Comparison of ENCODE assay signal across 12 cellular contexts in genomic region chrX:136202889-136203288, GRCh38. TPM values are rescaled to one million over a fixed set of nuclear protein-coding genes. Genes with fewer than 3 reads are reported as not detected.
DNase-seq lines count a peak whose midpoint lies in the region; ATAC-seq and TF ChIP-seq lines count a peak whose summit lies in the region.
"Had no signal": no experiment of that assay in that cellular context is flagged by ENCODE, and none has a peak within 500 bp of the region (broad histone marks: within the 10 kb centered on the region; RNA-seq: fewer than 3 reads in every experiment).

No MANE protein-coding gene starts in this region.

- H3K27ac Mint-ChIP-seq in activated naive CD8-positive, alpha-beta T cell = peak overlapping the region; percentile 54
- no peak overlapping the region for H3K27ac Mint-ChIP-seq in activated naive CD8-positive, alpha-beta T cell treated with anti-CD3 and anti-CD28 coated beads for 36 hours
- no peak overlapping the region for H3K27ac Mint-ChIP-seq in activated CD4-positive, alpha-beta T cell treated with anti-CD3 and anti-CD28 coated beads for 36 hours

- H3K4me3 ChIP-seq in cardiac fibroblast (replicated peaks in 1 of 2; ENCODE audit: low read depth in 2 of 2, low read length in 2 of 2) (no peak overlapping the region), lower lobe of right lung (no peak overlapping the region), transverse colon (no peak overlapping the region)
- H3K4me3 ChIP-seq: right lobe of liver, upper lobe of left lung had no signal

- no peak for TF ChIP-seq CTCF in cardiac fibroblast (IDR thresholded peaks at IDR 0.05; ENCODE audit: low read depth, low read length)
- no peak for TF ChIP-seq CTCF in lower lobe of right lung (IDR thresholded peaks at IDR 0.05)
- no peak for TF ChIP-seq CTCF in transverse colon (IDR thresholded peaks at IDR 0.05)

- CTCF ChIA-PET in activated CD4-positive, alpha-beta T cell treated with anti-CD3 and anti-CD28 coated beads for 36 hours (lab: Charles Lee) = interaction anchor here (0.9 to 1.4 kb wide), 2 partner anchors 40 to 173 kb away, joined by 3 to 4 read pairs; no protein-coding TSS in a partner anchor

- no peaks in the 10 kb centered on the region for H3K9me3 Mint-ChIP-seq in activated naive CD8-positive, alpha-beta T cell (ENCODE audit: low read depth)
- no peaks in the 10 kb centered on the region for H3K9me3 Mint-ChIP-seq in activated naive CD8-positive, alpha-beta T cell treated with anti-CD3 and anti-CD28 coated beads for 36 hours
- H3K9me3 Mint-ChIP-seq in activated CD4-positive, alpha-beta T cell treated with anti-CD3 and anti-CD28 coated beads for 36 hours (ENCODE audit: low read depth) = no peaks in the 10 kb centered on the region

- H3K9me3 ChIP-seq in lower lobe of right lung (no peaks in the 10 kb centered on the region), transverse colon (no peaks in the 10 kb centered on the region)
- H3K9me3 ChIP-seq: right lobe of liver, upper lobe of left lung had no signal

- H3K4me1 ChIP-seq in lower lobe of right lung (peaks cover 44% of the 10 kb centered on the region), transverse colon (peaks cover 11 to 42% (median 12%) of the 10 kb centered on the region in 4 donors)

- in situ Hi-C loops in transverse colon (cut with MboI; ENCODE audit: low pct_ligation_motif_present in 1 of 4, low pct_unique_long_range_greater_than_20kb in 1 of 4, low sequenced_read_pairs in 3 of 4) = loop anchor here in 1 of 4 donors (25.0 kb wide), 1 partner anchor 166 kb away; no protein-coding TSS in a partner anchor

- whole genome bisulfite sequencing in transverse colon (ENCODE audit: low coverage in 1 of 2), 2 donors = 54 to 58% methylated on average over 5 of the region's 5 CpGs

- peak; percentile 46 to 54 for ATAC-seq in lower lobe of right lung
- ATAC-seq in HG03135 (IDR thresholded peaks at IDR 0.05; ENCODE audit: unreplicated experiment) = no peak
- no peak for ATAC-seq in activated CD4-positive, alpha-beta T cell treated with anti-CD3 and anti-CD28 coated beads for 36 hours

- H3K27ac ChIP-seq in lower lobe of right lung = peak overlapping the region; percentile 53
- H3K27ac ChIP-seq in transverse colon = peak overlapping the region; percentile 77 to 82 (median 80)
- H3K27ac ChIP-seq: right lobe of liver had no signal

- intact Hi-C loops in lower lobe of right lung (cut with DNase I) = no loop called here
- intact Hi-C loops in transverse colon (cut with DNase I; ENCODE audit: low total_unique reads) = loop anchor here (5.0 kb wide), 1 partner anchor 171 kb away; no protein-coding TSS in a partner anchor
- intact Hi-C loops in activated CD4-positive, alpha-beta T cell treated with anti-CD3 and anti-CD28 coated beads for 36 hours (cut with DNase I, micrococcal nuclease) = loop anchor here in 1 of 2 experiments (5.0 kb wide), 1 partner anchor 176 kb away; no protein-coding TSS in a partner anchor

- TF ChIP-seq EP300 in transverse colon (IDR thresholded peaks at IDR 0.05; ENCODE audit: low read depth) = peak; percentile 48

- TF ChIP-seq POLR2A in transverse colon (IDR thresholded peaks at IDR 0.05) = no peak

- no peak overlapping the region for H3K4me3 Mint-ChIP-seq in activated naive CD8-positive, alpha-beta T cell
- no peak overlapping the region for H3K4me3 Mint-ChIP-seq in activated naive CD8-positive, alpha-beta T cell treated with anti-CD3 and anti-CD28 coated beads for 36 hours
- no peak overlapping the region for H3K4me3 Mint-ChIP-seq in activated CD4-positive, alpha-beta T cell treated with anti-CD3 and anti-CD28 coated beads for 36 hours

- no peaks in the 10 kb centered on the region for H3K36me3 Mint-ChIP-seq in activated naive CD8-positive, alpha-beta T cell
- H3K36me3 Mint-ChIP-seq in activated naive CD8-positive, alpha-beta T cell treated with anti-CD3 and anti-CD28 coated beads for 36 hours = no peaks in the 10 kb centered on the region
- H3K36me3 Mint-ChIP-seq in activated CD4-positive, alpha-beta T cell treated with anti-CD3 and anti-CD28 coated beads for 36 hours (ENCODE audit: low read depth) = peaks cover 2% of the 10 kb centered on the region

- H3K27me3 ChIP-seq in lower lobe of right lung (ENCODE audit: low read depth) (no peaks in the 10 kb centered on the region), transverse colon (no peaks in the 10 kb centered on the region)
- H3K27me3 ChIP-seq: right lobe of liver, upper lobe of left lung had no signal

- peaks cover 27% of the 10 kb centered on the region for H3K4me1 Mint-ChIP-seq in activated naive CD8-positive, alpha-beta T cell (ENCODE audit: low read depth)
- peaks cover 17% of the 10 kb centered on the region for H3K4me1 Mint-ChIP-seq in activated naive CD8-positive, alpha-beta T cell treated with anti-CD3 and anti-CD28 coated beads for 36 hours
- H3K4me1 Mint-ChIP-seq in activated CD4-positive, alpha-beta T cell treated with anti-CD3 and anti-CD28 coated beads for 36 hours = peaks cover 29% of the 10 kb centered on the region

- DNase-seq in activated naive CD8-positive, alpha-beta T cell treated with anti-CD3 and anti-CD28 coated beads for 36 hours = no peak
- DNase-seq in cardiac fibroblast (ENCODE audit: low read depth in 2 of 2) (peak; percentile 61 to 70), lower lobe of right lung (no peak), transverse colon (no peak), HuH-7 (ENCODE audit: low spot score) (no peak)
- no peak for DNase-seq in activated CD4-positive, alpha-beta T cell treated with anti-CD3 and anti-CD28 coated beads for 36 hours
- DNase-seq: activated CD8-positive, alpha-beta memory T cell treated with anti-CD3 and anti-CD28 coated beads, Interleukin-2, amount 50 U/mL, for 4 hours; NCI-H1048; right lobe of liver; upper lobe of left lung had no signal

- H3K36me3 ChIP-seq in lower lobe of right lung (peaks cover 12% of the 10 kb centered on the region), transverse colon (peaks cover 0 to 5% (median 0%) of the 10 kb centered on the region in 4 donors)
- H3K36me3 ChIP-seq: right lobe of liver had no signal

- H3K27me3 Mint-ChIP-seq in activated naive CD8-positive, alpha-beta T cell = no peaks in the 10 kb centered on the region
- H3K27me3 Mint-ChIP-seq in activated naive CD8-positive, alpha-beta T cell treated with anti-CD3 and anti-CD28 coated beads for 36 hours = no peaks in the 10 kb centered on the region
- H3K27me3 Mint-ChIP-seq in activated CD4-positive, alpha-beta T cell treated with anti-CD3 and anti-CD28 coated beads for 36 hours = no peaks in the 10 kb centered on the region

- POLR2A ChIA-PET in activated CD4-positive, alpha-beta T cell treated with anti-CD3 and anti-CD28 coated beads for 36 hours (lab: Charles Lee) = no interaction called here

RNA-seq across cellular contexts. Expression of gene MAP7D3, which starts 48.3 kb away (rescaled TPM):
- 10 to 100 TPM; 17.8 to 17.9 TPM for total RNA-seq in activated naive CD8-positive, alpha-beta T cell treated with anti-CD3 and anti-CD28 coated beads for 36 hours
- total RNA-seq in lower lobe of right lung (8.2 TPM), transverse colon (10 to 100 TPM in 1 of 4 donors, 1 to 10 TPM in 3; 2.2 to 10.9 (median 5.2) TPM)
- 10 to 100 TPM; 16.8 to 22.7 TPM for total RNA-seq in activated CD4-positive, alpha-beta T cell treated with anti-CD3 and anti-CD28 coated beads for 36 hours

RNA-seq across cellular contexts. Expression of gene FHL1, which starts 55.6 kb away (rescaled TPM):
- total RNA-seq in activated naive CD8-positive, alpha-beta T cell treated with anti-CD3 and anti-CD28 coated beads for 36 hours = 10 to 100 TPM; 12.0 to 15.5 TPM
- total RNA-seq in lower lobe of right lung (248 TPM), transverse colon (100 to 1,000 TPM; 139 to 617 (median 162) TPM)
- 10 to 100 TPM; 19.3 to 19.8 TPM for total RNA-seq in activated CD4-positive, alpha-beta T cell treated with anti-CD3 and anti-CD28 coated beads for 36 hours

Comparison
In these comparisons a context has a peak if more than half of its experiments do, and no peak if none do; other contexts are left out.
1. DNase-seq: peak in cardiac fibroblast (2 of 2); none in activated naive CD8-positive, alpha-beta T cell treated with anti-CD3 and anti-CD28 coated beads for 36 hours (single experiment), lower lobe of right lung (single experiment), transverse colon (single experiment), activated CD4-positive, alpha-beta T cell treated with anti-CD3 and anti-CD28 coated beads for 36 hours (single experiment) and HuH-7 (single experiment).
2. ATAC-seq: peak in lower lobe of right lung (2 of 2); none in HG03135 (single experiment) and activated CD4-positive, alpha-beta T cell treated with anti-CD3 and anti-CD28 coated beads for 36 hours (single experiment).
3. RNA of gene FHL1, which starts 55.6 kb away (total RNA-seq): 248 TPM in lower lobe of right lung (single experiment) and 139 to 617 TPM in transverse colon; 19.3 to 19.8 TPM in activated CD4-positive, alpha-beta T cell treated with anti-CD3 and anti-CD28 coated beads for 36 hours and 12.0 to 15.5 TPM in activated naive CD8-positive, alpha-beta T cell treated with anti-CD3 and anti-CD28 coated beads for 36 hours; every median in the first group is over 4 times any median in the second.